23 cellular contexts compared by ENCODE assay signal in the genomic region with DNA sequence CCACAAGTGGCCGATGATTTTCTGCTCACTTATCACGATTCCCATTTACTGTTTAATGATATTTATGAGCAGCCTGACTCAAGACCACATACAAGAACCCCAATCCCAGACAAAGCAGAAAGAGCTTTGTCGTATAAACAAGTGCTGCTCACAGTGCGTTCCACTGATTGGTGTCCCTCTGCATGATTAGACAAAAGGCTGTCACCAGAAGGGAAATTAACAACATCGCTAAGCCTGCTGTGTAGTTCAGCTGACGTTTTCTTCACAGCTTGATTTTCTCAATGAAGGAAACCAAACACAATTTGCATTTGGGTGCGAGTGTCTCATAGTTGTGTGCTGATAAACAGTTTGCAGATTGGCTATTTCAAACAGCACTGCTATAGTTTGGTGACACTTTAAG.
DNase-seq lines count a peak whose midpoint lies in the region; ATAC-seq and TF ChIP-seq lines count a peak whose summit lies in the region.
"Had no signal": no experiment of that assay in that cellular context is flagged by ENCODE, and none has a peak within 500 bp of the region (broad histone marks: within the 10 kb centered on the region; RNA-seq: fewer than 3 reads in every experiment).

No MANE protein-coding gene starts in this region.

- peaks cover 7% of the 10 kb centered on the region for H3K4me1 ChIP-seq in right cardiac atrium (ENCODE audit: control insufficient read depth, insufficient read depth, low read length)
- H3K4me1 ChIP-seq in stomach smooth muscle (ENCODE audit: control insufficient read depth, insufficient read depth, low read length), result peaks cover 58% of the 10 kb centered on the region

- no peaks in the 10 kb centered on the region for H3K27me3 ChIP-seq in right cardiac atrium (ENCODE audit: control insufficient read depth, insufficient read depth)
- no peaks in the 10 kb centered on the region for H3K27me3 ChIP-seq in neural cell (ENCODE audit: insufficient read depth, low read depth, low read length)
- no peaks in the 10 kb centered on the region for H3K27me3 ChIP-seq in stomach smooth muscle (ENCODE audit: control insufficient read depth in 1 of 2, insufficient read depth in 2 of 2, low read length in 2 of 2)
- H3K27me3 ChIP-seq: BLaER1 treated with 17β-estradiol and CSF1 and Interleukin-3, amounts not matched to agents 10 nM and 100 nM had no signal

- H3K36me3 ChIP-seq in neural cell (ENCODE audit: insufficient read depth, low read length) (no peaks in the 10 kb centered on the region), stomach smooth muscle (ENCODE audit: control insufficient read depth in 2 of 2, insufficient read depth in 2 of 2, low read length in 2 of 2) (peaks cover 22 to 27% of the 10 kb centered on the region in 2 donors)

- H3K9me3 ChIP-seq in right cardiac atrium (ENCODE audit: control insufficient read depth, low read length) (no peaks in the 10 kb centered on the region), neural cell (ENCODE audit: low read length) (no peaks in the 10 kb centered on the region), stomach smooth muscle (ENCODE audit: control insufficient read depth in 2 of 2, low read length in 2 of 2) (no peaks in the 10 kb centered on the region)
- H3K9me3 ChIP-seq: BLaER1 treated with 17β-estradiol and CSF1 and Interleukin-3, amounts not matched to agents 10 nM and 100 nM had no signal

- H3K27ac ChIP-seq in right cardiac atrium (ENCODE audit: low read length), result peak overlapping the region; percentile 38
- peak overlapping the region; percentile 26 for H3K27ac ChIP-seq in neural cell (ENCODE audit: low read length)
- peak overlapping the region; percentile 24 for H3K27ac ChIP-seq in stomach smooth muscle (ENCODE audit: low read length)
- H3K27ac ChIP-seq: 22Rv1; BLaER1 treated with 17β-estradiol and CSF1 and Interleukin-3, amounts not matched to agents 10 nM and 100 nM; GM23248; RWPE1 had no signal

- WGBS in right cardiac atrium, result 53% methylated on average over 7 of the region's 7 CpGs

- DNase-seq in NCI-H146 (lab: John Stamatoyannopoulos, UW) (peak; percentile 27), NCI-H146 treated with DMSO at 0.1 percent for 48 hours (lab: John Stamatoyannopoulos, UW; ENCODE audit: unreplicated experiment) (no peak), right cardiac atrium (no peak), left ventricle myocardium superior (no peak)
- DNase-seq in activated CD4-positive, alpha-beta T cell treated with anti-CD3 and anti-CD28 coated beads for 1 hour, result no peak
- DNase-seq: CD4-positive, alpha-beta memory T cell; GM23248; HCEC 1CT; Karpas-422; MV-4-11; NCI-H1105 treated with DMSO at 0.1 percent for 48 hours; NCI-H1694 treated with DMSO at 0.1 percent for 48 hours; NCI-H2081 treated with DMSO at 0.1 percent for 48 hours; NCI-H446 treated with DMSO at 0.1 percent for 48 hours; NCI-H526 treated with DMSO at 0.1 percent for 48 hours; NK-92 treated with Interleukin-12 subunit alpha and Interleukin-12 subunit beta, amount 100 ng/mL, for 24 hours; SIG-M5 had no signal

- no peaks in the 10 kb centered on the region for H3K9me2 ChIP-seq in neural cell (ENCODE audit: insufficient read depth, low read length)

- TF ChIP-seq EP300 in neural cell (conservative IDR thresholded peaks at IDR 0.05; ENCODE audit: poor library complexity, severe bottlenecking), result no peak

- H3K79me2 ChIP-seq in neural cell (replicated peaks; ENCODE audit: insufficient read depth, low read length), result peaks cover 4% of the 10 kb centered on the region

- no peak for TF ChIP-seq RAD21 in neural cell (conservative IDR thresholded peaks at IDR 0.05)

- no peak for TF ChIP-seq CTCF in neural cell (IDR thresholded peaks at IDR 0.05; ENCODE audit: poor library complexity, severe bottlenecking)

- no peak overlapping the region for H3K4me3 ChIP-seq in right cardiac atrium (ENCODE audit: low read length)
- peak overlapping the region; percentile 55 for H3K4me3 ChIP-seq in neural cell (ENCODE audit: low read length)
- peak overlapping the region in 1 of 2 donors; percentile 8 for H3K4me3 ChIP-seq in stomach smooth muscle (ENCODE audit: low read length in 2 of 2)
- H3K4me3 ChIP-seq: BLaER1 treated with 17β-estradiol and CSF1 and Interleukin-3, amounts not matched to agents 10 nM and 100 nM; GM23248 had no signal

- peak overlapping the region; percentile 52 for H3K4me2 ChIP-seq in neural cell (ENCODE audit: low read length)
- H3K4me2 ChIP-seq: BLaER1 treated with 17β-estradiol and CSF1 and Interleukin-3, amounts not matched to agents 10 nM and 100 nM had no signal

- no peak for ATAC-seq in right cardiac atrium
- no peak for ATAC-seq in left ventricle myocardium superior
- no peak for ATAC-seq in GM18907 (IDR thresholded peaks at IDR 0.05; ENCODE audit: unreplicated experiment)

- peak overlapping the region; percentile 38 for H3K9ac ChIP-seq in neural cell (ENCODE audit: low read length)
- no peak overlapping the region for H3K9ac ChIP-seq in stomach smooth muscle (ENCODE audit: low read length in 2 of 2)
- H3K9ac ChIP-seq: BLaER1 treated with 17β-estradiol and CSF1 and Interleukin-3, amounts not matched to agents 10 nM and 100 nM; GM23248 had no signal

- no peaks in the 10 kb centered on the region for H4K20me1 ChIP-seq in neural cell (ENCODE audit: insufficient read depth)

- peak overlapping the region; percentile 7 for H2AFZ ChIP-seq in neural cell (ENCODE audit: low read depth, low read length)
- H2AFZ ChIP-seq: GM23248 had no signal

- intact Hi-C loops in right cardiac atrium (cut with DNase I), result no loop called here
- intact Hi-C loops in left ventricle myocardium superior (cut with micrococcal nuclease), result no loop called here

- H3F3A ChIP-seq in neural cell (ENCODE audit: insufficient read depth, low read length, poor library complexity, severe bottlenecking), result no peaks in the 10 kb centered on the region

TF ChIP-seq in neural cell, 6 proteins besides CTCF, POLR2A, EP300 and RAD21:
- TF ChIP-seq SMC3 (conservative IDR thresholded peaks at IDR 0.05; ENCODE audit: poor library complexity) (no peak), EZH2 (IDR thresholded peaks at IDR 0.05; ENCODE audit: borderline replicate concordance, insufficient read depth, low read length, poor library complexity, severe bottlenecking) (no peak), TAF1 (IDR thresholded peaks at IDR 0.05; ENCODE audit: low read depth) (no peak), MXI1 (conservative IDR thresholded peaks at IDR 0.05; ENCODE audit: poor library complexity, severe bottlenecking) (no peak), POLR2AphosphoS5 (IDR thresholded peaks at IDR 0.05) (peak; percentile 32)
- TF ChIP-seq, protein P1, sequence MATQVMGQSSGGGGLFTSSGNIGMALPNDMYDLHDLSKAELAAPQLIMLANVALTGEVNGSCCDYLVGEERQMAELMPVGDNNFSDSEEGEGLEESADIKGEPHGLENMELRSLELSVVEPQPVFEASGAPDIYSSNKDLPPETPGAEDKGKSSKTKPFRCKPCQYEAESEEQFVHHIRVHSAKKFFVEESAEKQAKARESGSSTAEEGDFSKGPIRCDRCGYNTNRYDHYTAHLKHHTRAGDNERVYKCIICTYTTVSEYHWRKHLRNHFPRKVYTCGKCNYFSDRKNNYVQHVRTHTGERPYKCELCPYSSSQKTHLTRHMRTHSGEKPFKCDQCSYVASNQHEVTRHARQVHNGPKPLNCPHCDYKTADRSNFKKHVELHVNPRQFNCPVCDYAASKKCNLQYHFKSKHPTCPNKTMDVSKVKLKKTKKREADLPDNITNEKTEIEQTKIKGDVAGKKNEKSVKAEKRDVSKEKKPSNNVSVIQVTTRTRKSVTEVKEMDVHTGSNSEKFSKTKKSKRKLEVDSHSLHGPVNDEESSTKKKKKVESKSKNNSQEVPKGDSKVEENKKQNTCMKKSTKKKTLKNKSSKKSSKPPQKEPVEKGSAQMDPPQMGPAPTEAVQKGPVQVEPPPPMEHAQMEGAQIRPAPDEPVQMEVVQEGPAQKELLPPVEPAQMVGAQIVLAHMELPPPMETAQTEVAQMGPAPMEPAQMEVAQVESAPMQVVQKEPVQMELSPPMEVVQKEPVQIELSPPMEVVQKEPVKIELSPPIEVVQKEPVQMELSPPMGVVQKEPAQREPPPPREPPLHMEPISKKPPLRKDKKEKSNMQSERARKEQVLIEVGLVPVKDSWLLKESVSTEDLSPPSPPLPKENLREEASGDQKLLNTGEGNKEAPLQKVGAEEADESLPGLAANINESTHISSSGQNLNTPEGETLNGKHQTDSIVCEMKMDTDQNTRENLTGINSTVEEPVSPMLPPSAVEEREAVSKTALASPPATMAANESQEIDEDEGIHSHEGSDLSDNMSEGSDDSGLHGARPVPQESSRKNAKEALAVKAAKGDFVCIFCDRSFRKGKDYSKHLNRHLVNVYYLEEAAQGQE (IDR thresholded peaks at IDR 0.05; ENCODE audit: borderline replicate concordance), result no peak
